ENCODE assay signal across 9 cellular contexts in genomic region chrX:114959729-114960128, GRCh38. TPM values are rescaled to one million over a fixed set of nuclear protein-coding genes. Genes with fewer than 3 reads are reported as not detected.
DNase-seq lines count a peak whose midpoint lies in the region; ATAC-seq, FAIRE-seq and TF ChIP-seq lines count a peak whose summit lies in the region.
"Had no signal": no experiment of that assay in that cellular context is flagged by ENCODE, and none has a peak within 500 bp of the region (broad histone marks: within the 10 kb centered on the region; RNA-seq: fewer than 3 reads in every experiment).

No MANE protein-coding gene starts in this region.

- H3K4me3 ChIP-seq in heart right ventricle (no peak overlapping the region), fibroblast of mammary gland (ENCODE audit: control insufficient read depth, low read depth, low read length) (no peak overlapping the region), tibial nerve (no peak overlapping the region)

- ATAC-seq in heart right ventricle, result no peak
- no peak for ATAC-seq in activated T-helper 17 cell treated with anti-CD3 and anti-CD28 coated beads, Interleukin-2, amount 50 U/mL, for 72 hours (replicated peaks)
- ATAC-seq in GM18861 (IDR thresholded peaks at IDR 0.05; ENCODE audit: unreplicated experiment), result no peak

- intact Hi-C loops in heart right ventricle (cut with DNase I), result loop anchor here in 8 of 10 donors (5.0 to 10.0 kb wide), 5 partner anchors 185 to 347 kb away; no protein-coding TSS in a partner anchor
- intact Hi-C loops in cardiac septum (cut with DNase I), result loop anchor here (5.0 kb wide), 1 partner anchor 332 kb away; no protein-coding TSS in a partner anchor

- H3K27me3 ChIP-seq in heart right ventricle, result peaks cover 0 to 21% (median 0%) of the 10 kb centered on the region in 7 donors
- H3K27me3 ChIP-seq in tibial nerve, result peaks cover 0 to 16% of the 10 kb centered on the region in 2 donors

- TF ChIP-seq POLR2A in tibial nerve (IDR thresholded peaks at IDR 0.05), result no peak

- DNase-seq in heart right ventricle, result no peak
- no peak for DNase-seq in cardiac septum (ENCODE audit: low spot score)
- DNase-seq in RCC 7860 (ENCODE audit: low spot score), result no peak
- DNase-seq in fibroblast of mammary gland (ENCODE audit: low read depth), result peak; percentile 43
- DNase-seq in tibial nerve (ENCODE audit: low spot score in 2 of 2), result no peak
- DNase-seq in activated CD4-positive, alpha-beta T cell treated with anti-CD3 and anti-CD28 coated beads, Interleukin-2, amount 50 U/mL, for 48 hours, result no peak

- FAIRE-seq in RCC 7860 (lab: Jason Lieb, UNC), result peak; percentile 76

- no peaks in the 10 kb centered on the region for H3K9me3 ChIP-seq in heart right ventricle
- no peaks in the 10 kb centered on the region for H3K9me3 ChIP-seq in tibial nerve

- H3K36me3 Mint-ChIP-seq in activated T-helper 17 cell treated with anti-CD3 and anti-CD28 coated beads, Interleukin-2, amount 50 U/mL, for 72 hours (ENCODE audit: low read depth), result no peaks in the 10 kb centered on the region

- H3K4me1 Mint-ChIP-seq in activated T-helper 17 cell treated with anti-CD3 and anti-CD28 coated beads, Interleukin-2, amount 50 U/mL, for 72 hours, result no peaks in the 10 kb centered on the region

- peak in 7 of 9 donors; percentile 44 to 64 (median 55) for TF ChIP-seq CTCF in heart right ventricle (IDR thresholded peaks at IDR 0.05)
- TF ChIP-seq CTCF in fibroblast of mammary gland (conservative IDR thresholded peaks at IDR 0.05; ENCODE audit: control insufficient read depth, insufficient read depth, low read depth, low read length), result peak; percentile 55
- peak in 4 of 5 experiments; percentile 17 to 38 (median 28) for TF ChIP-seq CTCF in tibial nerve (IDR thresholded peaks at IDR 0.05)

- H3K27me3 Mint-ChIP-seq in activated T-helper 17 cell treated with anti-CD3 and anti-CD28 coated beads, Interleukin-2, amount 50 U/mL, for 72 hours, result no peaks in the 10 kb centered on the region

- H3K9me3 Mint-ChIP-seq in activated T-helper 17 cell treated with anti-CD3 and anti-CD28 coated beads, Interleukin-2, amount 50 U/mL, for 72 hours, result no peaks in the 10 kb centered on the region

- H3K4me3 Mint-ChIP-seq in activated T-helper 17 cell treated with anti-CD3 and anti-CD28 coated beads, Interleukin-2, amount 50 U/mL, for 72 hours, result no peak overlapping the region

- no peaks in the 10 kb centered on the region for H3K4me1 ChIP-seq in heart right ventricle
- no peaks in the 10 kb centered on the region for H3K4me1 ChIP-seq in tibial nerve

- H3K27ac ChIP-seq in heart right ventricle, result no peak overlapping the region
- H3K27ac ChIP-seq in tibial nerve, result no peak overlapping the region

- H3K27ac Mint-ChIP-seq in activated T-helper 17 cell treated with anti-CD3 and anti-CD28 coated beads, Interleukin-2, amount 50 U/mL, for 72 hours, result no peak overlapping the region

- H3K36me3 ChIP-seq in heart right ventricle (no peaks in the 10 kb centered on the region), tibial nerve (no peaks in the 10 kb centered on the region)

- no peak for TF ChIP-seq EP300 in tibial nerve (IDR thresholded peaks at IDR 0.05)

RNA-seq across cellular contexts. Expression of gene IL13RA2, which starts 57.7 kb away (rescaled TPM):
- total RNA-seq in heart right ventricle, result under 1 TPM in 2 of 10 donors, not detected in 8; 0.28 to 0.48 TPM
- polyA plus RNA-seq in heart right ventricle, result under 1 TPM; 0.22 to 0.37 TPM
- total RNA-seq in cardiac septum, result 0.54 TPM
- total RNA-seq in tibial nerve, result 1 to 10 TPM in 1 of 4 donors, not detected in 3; 3.5 TPM
- total RNA-seq in activated T-helper 17 cell treated with anti-CD3 and anti-CD28 coated beads, Interleukin-2, amount 50 U/mL, for 72 hours, result not detected
- total RNA-seq: LHCN-M2 had no signal
